ENCODE assay signal across 17 cellular contexts in the genomic region with DNA sequence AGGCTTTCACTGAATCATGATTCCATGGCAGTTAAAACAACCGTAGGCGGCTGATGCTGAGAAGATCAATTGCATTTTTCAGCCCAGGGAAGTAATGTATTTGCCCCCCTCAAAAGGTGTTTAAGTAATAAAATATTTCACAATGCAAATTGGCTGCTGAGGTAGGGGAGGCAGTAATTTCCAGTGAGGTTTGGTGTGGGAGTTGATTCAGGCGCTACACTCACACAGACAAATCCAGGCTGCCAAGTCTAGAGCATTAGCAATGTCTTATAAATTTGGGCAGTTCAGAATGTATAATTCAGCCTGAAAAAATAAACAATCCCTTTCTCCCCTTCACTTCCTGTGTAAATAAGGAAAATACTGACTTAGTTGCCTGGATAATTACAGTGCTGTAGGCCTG.
DNase-seq lines count a peak whose midpoint lies in the region; ATAC-seq and TF ChIP-seq lines count a peak whose summit lies in the region.
"Had no signal": no experiment of that assay in that cellular context is flagged by ENCODE, and none has a peak within 500 bp of the region (broad histone marks: within the 10 kb centered on the region; RNA-seq: fewer than 3 reads in every experiment).

No MANE protein-coding gene starts in this region.

- POLR2A ChIA-PET in HEK293 (lab: Yijun Ruan, JAX), result no interaction called here

- no peak for TF ChIP-seq CTCF in HEK293 (tag by site-specific recombination; IDR thresholded peaks at IDR 0.05)
- TF ChIP-seq CTCF in tibial nerve (IDR thresholded peaks at IDR 0.05), result no peak

- no peak for TF ChIP-seq EP300 in tibial nerve (IDR thresholded peaks at IDR 0.05)

- no peak overlapping the region for H3K27ac ChIP-seq in HEK293 (ENCODE audit: extremely low read depth, low read depth, low read length)
- H3K27ac ChIP-seq in tibial nerve, result no peak overlapping the region
- H3K27ac ChIP-seq: BLaER1, C4-2B had no signal

- 97% methylated on average over 3 of the region's 3 CpGs for WGBS in tibial nerve, 2 donors

- no peaks in the 10 kb centered on the region for H3K27me3 ChIP-seq in tibial nerve
- H3K27me3 ChIP-seq: BE2C, BLaER1 had no signal

- DNase-seq in NCI-H69 (lab: John Stamatoyannopoulos, UW) (peak; percentile 19), astrocyte of the hippocampus (ENCODE audit: low read depth, low spot score) (peak; percentile 8), tibial nerve (ENCODE audit: low spot score in 2 of 2) (no peak), epidermal melanocyte (ENCODE audit: insufficient read length, low spot score) (no peak)
- DNase-seq: 8988T; ACHN; BE2C; Caco-2; Calu3; CD4-positive, alpha-beta T cell; CD8-positive, alpha-beta T cell; DMS79 treated with DMSO at 0.1 percent for 48 hours; GF-D8 had no signal

- CTCF ChIA-PET in HEK293 (lab: Yijun Ruan, JAX), result no interaction called here

- TF ChIP-seq POLR2A in tibial nerve (IDR thresholded peaks at IDR 0.05), result no peak

- H3K9me3 ChIP-seq in HEK293 (ENCODE audit: control insufficient read depth, insufficient read depth, low read depth, low read length) (no peaks in the 10 kb centered on the region), tibial nerve (no peaks in the 10 kb centered on the region)
- H3K9me3 ChIP-seq: BE2C, BLaER1, Caco-2 had no signal

- H3K36me3 ChIP-seq in HEK293 (ENCODE audit: control insufficient read depth in 2 of 2, insufficient read depth in 1 of 2, low read length in 2 of 2) (no peaks in the 10 kb centered on the region), tibial nerve (no peaks in the 10 kb centered on the region)
- H3K36me3 ChIP-seq: BE2C, BLaER1 had no signal

- no peak overlapping the region for H3K4me3 ChIP-seq in HEK293 (ENCODE audit: low read depth, low read length)
- no peak overlapping the region for H3K4me3 ChIP-seq in tibial nerve
- H3K4me3 ChIP-seq: BLaER1 had no signal

- ATAC-seq in GM21576 (IDR thresholded peaks at IDR 0.05; ENCODE audit: unreplicated experiment), result no peak
- ATAC-seq: CD8-positive, alpha-beta T cell had no signal

- H3K4me1 ChIP-seq in HEK293 (ENCODE audit: control insufficient read depth, insufficient read depth, low read length) (no peaks in the 10 kb centered on the region), tibial nerve (no peaks in the 10 kb centered on the region)
- H3K4me1 ChIP-seq: BE2C, BLaER1, Caco-2 had no signal

TF ChIP-seq in HEK293, 187 proteins besides CTCF, POLR2A, EP300 and RAD21:
- TF ChIP-seq TRIM28 (IDR thresholded peaks at IDR 0.05; ENCODE audit: borderline replicate concordance, low read length) (0 out of 2 replicates have a peak, but pooled peaks have one; percentile 14), ZNF792 (tag by site-specific recombination; IDR thresholded peaks at IDR 0.05) (no peak)

Comparison
In these comparisons a context has a peak if more than half of its experiments do, and no peak if none do; other contexts are left out.
1. DNase-seq: peak in NCI-H69 (single experiment) and astrocyte of the hippocampus (single experiment); none in tibial nerve (0 of 2) and epidermal melanocyte (single experiment).